Comparison of ENCODE assay signal across 1 cellular context in genomic region chr19:47707135-47707925, GRCh38.
A peak's percentile ranks its signal among the peaks of the same experiment; 100 is the strongest.
TF ChIP-seq lines count a peak whose summit lies in the region.

No MANE protein-coding gene starts in this region.

TF ChIP-seq in K562, 482 proteins besides CTCF, POLR2A, EP300 and RAD21 (continued from another document and continues in another):
- no peak for TF ChIP-seq ZBTB12 (CRISPR knock-in tag; IDR thresholded peaks at IDR 0.05)
- TF ChIP-seq, protein P1, sequence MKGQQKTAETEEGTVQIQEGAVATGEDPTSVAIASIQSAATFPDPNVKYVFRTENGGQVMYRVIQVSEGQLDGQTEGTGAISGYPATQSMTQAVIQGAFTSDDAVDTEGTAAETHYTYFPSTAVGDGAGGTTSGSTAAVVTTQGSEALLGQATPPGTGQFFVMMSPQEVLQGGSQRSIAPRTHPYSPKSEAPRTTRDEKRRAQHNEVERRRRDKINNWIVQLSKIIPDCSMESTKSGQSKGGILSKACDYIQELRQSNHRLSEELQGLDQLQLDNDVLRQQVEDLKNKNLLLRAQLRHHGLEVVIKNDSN (CRISPR knock-in tag; IDR thresholded peaks at IDR 0.05), result no peak
- 0 out of 2 replicates have a peak, but pooled peaks have one; percentile 31 for TF ChIP-seq FOXM1 (IDR thresholded peaks at IDR 0.05; ENCODE audit: low read depth)
- TF ChIP-seq FOXM1 (CRISPR knock-in tag; IDR thresholded peaks at IDR 0.05; ENCODE audit: low read depth), result no peak
- TF ChIP-seq TBP (optimal IDR thresholded peaks at IDR 0.05; ENCODE audit: low read depth, low read length), result no peak
- TF ChIP-seq KLF13 (tag; IDR thresholded peaks at IDR 0.05; ENCODE audit: borderline replicate concordance, low read depth), result no peak
- TF ChIP-seq SRSF3 (IDR thresholded peaks at IDR 0.05; ENCODE audit: insufficient read depth, low read length), result no peak
- no peak for TF ChIP-seq PTRF (tag; IDR thresholded peaks at IDR 0.05)
- no peak for TF ChIP-seq ZNF764 (CRISPR knock-in tag; IDR thresholded peaks at IDR 0.05; ENCODE audit: low read depth)
- TF ChIP-seq PHF20 (IDR thresholded peaks at IDR 0.05; ENCODE audit: partially characterized antibody), result peak; percentile 59
- TF ChIP-seq, protein P2, sequence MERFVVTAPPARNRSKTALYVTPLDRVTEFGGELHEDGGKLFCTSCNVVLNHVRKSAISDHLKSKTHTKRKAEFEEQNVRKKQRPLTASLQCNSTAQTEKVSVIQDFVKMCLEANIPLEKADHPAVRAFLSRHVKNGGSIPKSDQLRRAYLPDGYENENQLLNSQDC (CRISPR knock-in tag; IDR thresholded peaks at IDR 0.05), result no peak
- TF ChIP-seq ZNF740 (CRISPR knock-in tag; IDR thresholded peaks at IDR 0.05), result no peak
- no peak for TF ChIP-seq ZNF740 (tag; IDR thresholded peaks at IDR 0.05)
- TF ChIP-seq ZFP1 (CRISPR knock-in tag; IDR thresholded peaks at IDR 0.05), result no peak
- TF ChIP-seq SLC30A9 (CRISPR knock-in tag; IDR thresholded peaks at IDR 0.05), result no peak
- TF ChIP-seq MCM5 (IDR thresholded peaks at IDR 0.05; ENCODE audit: low read depth), result no peak
- no peak for TF ChIP-seq SRF (CRISPR knock-in tag; IDR thresholded peaks at IDR 0.05)
- TF ChIP-seq, protein P3, sequence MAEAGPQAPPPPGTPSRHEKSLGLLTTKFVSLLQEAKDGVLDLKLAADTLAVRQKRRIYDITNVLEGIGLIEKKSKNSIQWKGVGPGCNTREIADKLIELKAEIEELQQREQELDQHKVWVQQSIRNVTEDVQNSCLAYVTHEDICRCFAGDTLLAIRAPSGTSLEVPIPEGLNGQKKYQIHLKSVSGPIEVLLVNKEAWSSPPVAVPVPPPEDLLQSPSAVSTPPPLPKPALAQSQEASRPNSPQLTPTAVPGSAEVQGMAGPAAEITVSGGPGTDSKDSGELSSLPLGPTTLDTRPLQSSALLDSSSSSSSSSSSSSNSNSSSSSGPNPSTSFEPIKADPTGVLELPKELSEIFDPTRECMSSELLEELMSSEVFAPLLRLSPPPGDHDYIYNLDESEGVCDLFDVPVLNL (CRISPR knock-in tag; IDR thresholded peaks at IDR 0.05; ENCODE audit: low read depth), result no peak
- TF ChIP-seq ZKSCAN8 (CRISPR knock-in tag; IDR thresholded peaks at IDR 0.05), result no peak
- TF ChIP-seq, protein P4, sequence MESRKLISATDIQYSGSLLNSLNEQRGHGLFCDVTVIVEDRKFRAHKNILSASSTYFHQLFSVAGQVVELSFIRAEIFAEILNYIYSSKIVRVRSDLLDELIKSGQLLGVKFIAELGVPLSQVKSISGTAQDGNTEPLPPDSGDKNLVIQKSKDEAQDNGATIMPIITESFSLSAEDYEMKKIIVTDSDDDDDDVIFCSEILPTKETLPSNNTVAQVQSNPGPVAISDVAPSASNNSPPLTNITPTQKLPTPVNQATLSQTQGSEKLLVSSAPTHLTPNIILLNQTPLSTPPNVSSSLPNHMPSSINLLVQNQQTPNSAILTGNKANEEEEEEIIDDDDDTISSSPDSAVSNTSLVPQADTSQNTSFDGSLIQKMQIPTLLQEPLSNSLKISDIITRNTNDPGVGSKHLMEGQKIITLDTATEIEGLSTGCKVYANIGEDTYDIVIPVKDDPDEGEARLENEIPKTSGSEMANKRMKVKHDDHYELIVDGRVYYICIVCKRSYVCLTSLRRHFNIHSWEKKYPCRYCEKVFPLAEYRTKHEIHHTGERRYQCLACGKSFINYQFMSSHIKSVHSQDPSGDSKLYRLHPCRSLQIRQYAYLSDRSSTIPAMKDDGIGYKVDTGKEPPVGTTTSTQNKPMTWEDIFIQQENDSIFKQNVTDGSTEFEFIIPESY (CRISPR knock-in tag; IDR thresholded peaks at IDR 0.05), result peak; percentile 70; the same call in 1 of the 2 replicates
- no peak for TF ChIP-seq JUNB (CRISPR knock-in tag; conservative IDR thresholded peaks at IDR 0.05)
- no peak for TF ChIP-seq ZNF354B (CRISPR knock-in tag; IDR thresholded peaks at IDR 0.05)
- TF ChIP-seq SMARCA5 (IDR thresholded peaks at IDR 0.05), result peak; percentile 97
- TF ChIP-seq, protein P5, sequence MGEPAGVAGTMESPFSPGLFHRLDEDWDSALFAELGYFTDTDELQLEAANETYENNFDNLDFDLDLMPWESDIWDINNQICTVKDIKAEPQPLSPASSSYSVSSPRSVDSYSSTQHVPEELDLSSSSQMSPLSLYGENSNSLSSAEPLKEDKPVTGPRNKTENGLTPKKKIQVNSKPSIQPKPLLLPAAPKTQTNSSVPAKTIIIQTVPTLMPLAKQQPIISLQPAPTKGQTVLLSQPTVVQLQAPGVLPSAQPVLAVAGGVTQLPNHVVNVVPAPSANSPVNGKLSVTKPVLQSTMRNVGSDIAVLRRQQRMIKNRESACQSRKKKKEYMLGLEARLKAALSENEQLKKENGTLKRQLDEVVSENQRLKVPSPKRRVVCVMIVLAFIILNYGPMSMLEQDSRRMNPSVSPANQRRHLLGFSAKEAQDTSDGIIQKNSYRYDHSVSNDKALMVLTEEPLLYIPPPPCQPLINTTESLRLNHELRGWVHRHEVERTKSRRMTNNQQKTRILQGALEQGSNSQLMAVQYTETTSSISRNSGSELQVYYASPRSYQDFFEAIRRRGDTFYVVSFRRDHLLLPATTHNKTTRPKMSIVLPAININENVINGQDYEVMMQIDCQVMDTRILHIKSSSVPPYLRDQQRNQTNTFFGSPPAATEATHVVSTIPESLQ (CRISPR knock-in tag; IDR thresholded peaks at IDR 0.05), result no peak
- TF ChIP-seq, protein P6, sequence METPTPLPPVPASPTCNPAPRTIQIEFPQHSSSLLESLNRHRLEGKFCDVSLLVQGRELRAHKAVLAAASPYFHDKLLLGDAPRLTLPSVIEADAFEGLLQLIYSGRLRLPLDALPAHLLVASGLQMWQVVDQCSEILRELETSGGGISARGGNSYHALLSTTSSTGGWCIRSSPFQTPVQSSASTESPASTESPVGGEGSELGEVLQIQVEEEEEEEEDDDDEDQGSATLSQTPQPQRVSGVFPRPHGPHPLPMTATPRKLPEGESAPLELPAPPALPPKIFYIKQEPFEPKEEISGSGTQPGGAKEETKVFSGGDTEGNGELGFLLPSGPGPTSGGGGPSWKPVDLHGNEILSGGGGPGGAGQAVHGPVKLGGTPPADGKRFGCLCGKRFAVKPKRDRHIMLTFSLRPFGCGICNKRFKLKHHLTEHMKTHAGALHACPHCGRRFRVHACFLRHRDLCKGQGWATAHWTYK (CRISPR knock-in tag; IDR thresholded peaks at IDR 0.05), result no peak
- no peak for TF ChIP-seq ZNF311 (CRISPR knock-in tag; IDR thresholded peaks at IDR 0.05)
- TF ChIP-seq CBFB (CRISPR knock-in tag; IDR thresholded peaks at IDR 0.05), result no peak
- TF ChIP-seq, protein P7, sequence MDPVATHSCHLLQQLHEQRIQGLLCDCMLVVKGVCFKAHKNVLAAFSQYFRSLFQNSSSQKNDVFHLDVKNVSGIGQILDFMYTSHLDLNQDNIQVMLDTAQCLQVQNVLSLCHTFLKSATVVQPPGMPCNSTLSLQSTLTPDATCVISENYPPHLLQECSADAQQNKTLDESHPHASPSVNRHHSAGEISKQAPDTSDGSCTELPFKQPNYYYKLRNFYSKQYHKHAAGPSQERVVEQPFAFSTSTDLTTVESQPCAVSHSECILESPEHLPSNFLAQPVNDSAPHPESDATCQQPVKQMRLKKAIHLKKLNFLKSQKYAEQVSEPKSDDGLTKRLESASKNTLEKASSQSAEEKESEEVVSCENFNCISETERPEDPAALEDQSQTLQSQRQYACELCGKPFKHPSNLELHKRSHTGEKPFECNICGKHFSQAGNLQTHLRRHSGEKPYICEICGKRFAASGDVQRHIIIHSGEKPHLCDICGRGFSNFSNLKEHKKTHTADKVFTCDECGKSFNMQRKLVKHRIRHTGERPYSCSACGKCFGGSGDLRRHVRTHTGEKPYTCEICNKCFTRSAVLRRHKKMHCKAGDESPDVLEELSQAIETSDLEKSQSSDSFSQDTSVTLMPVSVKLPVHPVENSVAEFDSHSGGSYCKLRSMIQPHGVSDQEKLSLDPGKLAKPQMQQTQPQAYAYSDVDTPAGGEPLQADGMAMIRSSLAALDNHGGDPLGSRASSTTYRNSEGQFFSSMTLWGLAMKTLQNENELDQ (CRISPR knock-in tag; IDR thresholded peaks at IDR 0.05; ENCODE audit: borderline replicate concordance), result no peak
- TF ChIP-seq CEBPB (tag; IDR thresholded peaks at IDR 0.05), result peak; percentile 65
- TF ChIP-seq PYGO2 (tag; IDR thresholded peaks at IDR 0.05), result no peak
- TF ChIP-seq TRIM28 (IDR thresholded peaks at IDR 0.05), result no peak
- no peak for TF ChIP-seq ZNF280B (CRISPR knock-in tag; IDR thresholded peaks at IDR 0.05)
- TF ChIP-seq ZNF140 (CRISPR knock-in tag; IDR thresholded peaks at IDR 0.05), result no peak
- TF ChIP-seq, protein P8, sequence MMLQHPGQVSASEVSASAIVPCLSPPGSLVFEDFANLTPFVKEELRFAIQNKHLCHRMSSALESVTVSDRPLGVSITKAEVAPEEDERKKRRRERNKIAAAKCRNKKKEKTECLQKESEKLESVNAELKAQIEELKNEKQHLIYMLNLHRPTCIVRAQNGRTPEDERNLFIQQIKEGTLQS (IDR thresholded peaks at IDR 0.05), result no peak
- TF ChIP-seq, protein P8 (CRISPR knock-in tag; conservative IDR thresholded peaks at IDR 0.05), result no peak
- peak; percentile 94 for TF ChIP-seq STAG1 (CRISPR knock-in tag; IDR thresholded peaks at IDR 0.05; ENCODE audit: borderline replicate concordance)
- no peak for TF ChIP-seq RBFOX2 (IDR thresholded peaks at IDR 0.05; ENCODE audit: low read depth, low read length)
- TF ChIP-seq, protein P9, sequence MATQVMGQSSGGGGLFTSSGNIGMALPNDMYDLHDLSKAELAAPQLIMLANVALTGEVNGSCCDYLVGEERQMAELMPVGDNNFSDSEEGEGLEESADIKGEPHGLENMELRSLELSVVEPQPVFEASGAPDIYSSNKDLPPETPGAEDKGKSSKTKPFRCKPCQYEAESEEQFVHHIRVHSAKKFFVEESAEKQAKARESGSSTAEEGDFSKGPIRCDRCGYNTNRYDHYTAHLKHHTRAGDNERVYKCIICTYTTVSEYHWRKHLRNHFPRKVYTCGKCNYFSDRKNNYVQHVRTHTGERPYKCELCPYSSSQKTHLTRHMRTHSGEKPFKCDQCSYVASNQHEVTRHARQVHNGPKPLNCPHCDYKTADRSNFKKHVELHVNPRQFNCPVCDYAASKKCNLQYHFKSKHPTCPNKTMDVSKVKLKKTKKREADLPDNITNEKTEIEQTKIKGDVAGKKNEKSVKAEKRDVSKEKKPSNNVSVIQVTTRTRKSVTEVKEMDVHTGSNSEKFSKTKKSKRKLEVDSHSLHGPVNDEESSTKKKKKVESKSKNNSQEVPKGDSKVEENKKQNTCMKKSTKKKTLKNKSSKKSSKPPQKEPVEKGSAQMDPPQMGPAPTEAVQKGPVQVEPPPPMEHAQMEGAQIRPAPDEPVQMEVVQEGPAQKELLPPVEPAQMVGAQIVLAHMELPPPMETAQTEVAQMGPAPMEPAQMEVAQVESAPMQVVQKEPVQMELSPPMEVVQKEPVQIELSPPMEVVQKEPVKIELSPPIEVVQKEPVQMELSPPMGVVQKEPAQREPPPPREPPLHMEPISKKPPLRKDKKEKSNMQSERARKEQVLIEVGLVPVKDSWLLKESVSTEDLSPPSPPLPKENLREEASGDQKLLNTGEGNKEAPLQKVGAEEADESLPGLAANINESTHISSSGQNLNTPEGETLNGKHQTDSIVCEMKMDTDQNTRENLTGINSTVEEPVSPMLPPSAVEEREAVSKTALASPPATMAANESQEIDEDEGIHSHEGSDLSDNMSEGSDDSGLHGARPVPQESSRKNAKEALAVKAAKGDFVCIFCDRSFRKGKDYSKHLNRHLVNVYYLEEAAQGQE (CRISPR knock-in tag; IDR thresholded peaks at IDR 0.05; ENCODE audit: low read depth), result no peak
- no peak for TF ChIP-seq GTF2E2 (tag; IDR thresholded peaks at IDR 0.05)
- TF ChIP-seq, protein P10, sequence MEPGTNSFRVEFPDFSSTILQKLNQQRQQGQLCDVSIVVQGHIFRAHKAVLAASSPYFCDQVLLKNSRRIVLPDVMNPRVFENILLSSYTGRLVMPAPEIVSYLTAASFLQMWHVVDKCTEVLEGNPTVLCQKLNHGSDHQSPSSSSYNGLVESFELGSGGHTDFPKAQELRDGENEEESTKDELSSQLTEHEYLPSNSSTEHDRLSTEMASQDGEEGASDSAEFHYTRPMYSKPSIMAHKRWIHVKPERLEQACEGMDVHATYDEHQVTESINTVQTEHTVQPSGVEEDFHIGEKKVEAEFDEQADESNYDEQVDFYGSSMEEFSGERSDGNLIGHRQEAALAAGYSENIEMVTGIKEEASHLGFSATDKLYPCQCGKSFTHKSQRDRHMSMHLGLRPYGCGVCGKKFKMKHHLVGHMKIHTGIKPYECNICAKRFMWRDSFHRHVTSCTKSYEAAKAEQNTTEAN (CRISPR knock-in tag; IDR thresholded peaks at IDR 0.05), result 0 out of 2 replicates have a peak, but pooled peaks have one; percentile 43
- TF ChIP-seq ELF4 (CRISPR knock-in tag; IDR thresholded peaks at IDR 0.05), result no peak
- TF ChIP-seq EP400 (IDR thresholded peaks at IDR 0.05), result no peak
- TF ChIP-seq NFIC (IDR thresholded peaks at IDR 0.05), result no peak
- no peak for TF ChIP-seq ZNF165 (CRISPR knock-in tag; IDR thresholded peaks at IDR 0.05; ENCODE audit: borderline replicate concordance)
